In the genomic region with DNA sequence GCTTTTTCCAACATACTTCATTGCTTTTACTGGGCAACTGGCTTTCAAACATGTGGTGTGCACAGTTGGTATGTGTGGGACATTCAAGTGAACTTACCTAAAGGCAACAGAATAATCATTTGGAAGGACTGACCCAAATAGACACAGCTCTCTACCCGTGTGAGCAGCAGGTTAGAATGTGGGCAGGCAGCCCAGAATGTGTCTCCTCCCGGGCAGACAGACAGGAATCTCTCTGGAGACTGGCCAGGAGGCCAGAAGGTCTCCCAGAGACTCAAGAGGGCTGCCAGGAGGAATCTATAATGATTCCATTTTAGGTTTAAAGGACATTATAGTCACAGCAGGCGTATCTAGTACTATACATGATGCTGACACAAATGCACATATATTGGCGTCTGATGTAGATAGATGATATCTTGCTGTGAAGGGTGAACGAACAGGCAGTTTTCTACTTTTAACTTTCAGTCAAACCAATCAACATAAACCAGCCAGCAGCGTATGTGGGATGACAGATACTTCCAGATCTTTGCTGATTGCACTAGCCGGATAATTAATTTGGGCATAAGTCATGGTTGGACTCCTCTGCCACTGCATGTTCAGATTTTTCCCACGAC, we compare ENCODE assay signal across 9 cellular contexts.
A peak's percentile ranks its signal among the peaks of the same experiment; 100 is the strongest.
DNase-seq lines count a peak whose midpoint lies in the region; ATAC-seq and TF ChIP-seq lines count a peak whose summit lies in the region.
"Had no signal": no experiment of that assay in that cellular context is flagged by ENCODE, and none has a peak within 500 bp of the region (broad histone marks: within the 10 kb centered on the region; RNA-seq: fewer than 3 reads in every experiment).

No MANE protein-coding gene starts in this region.

- CTCF ChIA-PET in activated naive CD4-positive, alpha-beta T cell treated with anti-CD3 and anti-CD28 coated beads, Interleukin-2, amount 10 ng/mL, durations not matched to agents 7 days and 5 days (lab: Charles Lee), result no interaction called here

- H3K27ac Mint-ChIP-seq in brain, result peak overlapping the region; percentile 8 to 72 (median 42)
- no peak overlapping the region for H3K27ac Mint-ChIP-seq in activated naive CD4-positive, alpha-beta T cell treated with anti-CD3 and anti-CD28 coated beads, Interleukin-2, amount 10 ng/mL, durations not matched to agents 7 days and 5 days

- H2AFZ ChIP-seq in Karpas-422 (ENCODE audit: low read length), result no peak overlapping the region

- H3K9me3 Mint-ChIP-seq in brain, result peaks cover 0 to 8% (median 0%) of the 10 kb centered on the region in 5 experiments
- H3K9me3 Mint-ChIP-seq in activated naive CD4-positive, alpha-beta T cell treated with anti-CD3 and anti-CD28 coated beads, Interleukin-2, amount 10 ng/mL, durations not matched to agents 7 days and 5 days, result peaks cover 2% of the 10 kb centered on the region

- no peak overlapping the region for H3K4me2 ChIP-seq in Karpas-422 (ENCODE audit: low read depth, low read length, poor library complexity, severe bottlenecking)

- no peak overlapping the region for H3K9ac ChIP-seq in Karpas-422 (ENCODE audit: low read length)

- H4K20me1 ChIP-seq in Karpas-422 (ENCODE audit: insufficient read depth, low read depth, low read length), result no peaks in the 10 kb centered on the region

- H3K27ac ChIP-seq in Karpas-422 (ENCODE audit: low read length) (no peak overlapping the region), Peyer's patch (no peak overlapping the region)

- H3K4me3 ChIP-seq in Karpas-422 (ENCODE audit: low read length), result no peak overlapping the region
- no peak overlapping the region for H3K4me3 ChIP-seq in Peyer's patch

- no peaks in the 10 kb centered on the region for H3K9me3 ChIP-seq in Karpas-422 (ENCODE audit: low read length)
- no peaks in the 10 kb centered on the region for H3K9me3 ChIP-seq in Peyer's patch

- H3K36me3 ChIP-seq in Karpas-422 (ENCODE audit: insufficient read depth, low read length) (no peaks in the 10 kb centered on the region), Peyer's patch (no peaks in the 10 kb centered on the region)

- H3K79me2 ChIP-seq in Karpas-422 (ENCODE audit: low read length), result no peaks in the 10 kb centered on the region

- TF ChIP-seq CTCF in brain (conservative IDR thresholded peaks at IDR 0.05) (no peak), Peyer's patch (IDR thresholded peaks at IDR 0.05) (no peak)

- no peaks in the 10 kb centered on the region for H3K4me1 ChIP-seq in Karpas-422 (ENCODE audit: low read length)
- H3K4me1 ChIP-seq in Peyer's patch, result peaks cover 0 to 15% (median 0%) of the 10 kb centered on the region in 4 donors

- no peaks in the 10 kb centered on the region for H3K36me3 Mint-ChIP-seq in brain
- H3K36me3 Mint-ChIP-seq in activated naive CD4-positive, alpha-beta T cell treated with anti-CD3 and anti-CD28 coated beads, Interleukin-2, amount 10 ng/mL, durations not matched to agents 7 days and 5 days, result no peaks in the 10 kb centered on the region

- peaks cover 39% of the 10 kb centered on the region for H3K4me1 Mint-ChIP-seq in brain
- no peaks in the 10 kb centered on the region for H3K4me1 Mint-ChIP-seq in activated naive CD4-positive, alpha-beta T cell treated with anti-CD3 and anti-CD28 coated beads, Interleukin-2, amount 10 ng/mL, durations not matched to agents 7 days and 5 days

- TF ChIP-seq POLR2A in Peyer's patch (IDR thresholded peaks at IDR 0.05), result no peak

- peak overlapping the region in 2 of 5 experiments; percentile 29 to 40 for H3K4me3 Mint-ChIP-seq in brain
- no peak overlapping the region for H3K4me3 Mint-ChIP-seq in activated naive CD4-positive, alpha-beta T cell treated with anti-CD3 and anti-CD28 coated beads, Interleukin-2, amount 10 ng/mL, durations not matched to agents 7 days and 5 days

- no peaks in the 10 kb centered on the region for H3K9me2 ChIP-seq in Karpas-422 (replicated peaks; ENCODE audit: insufficient read depth, low read length)

- no peaks in the 10 kb centered on the region for H3K27me3 Mint-ChIP-seq in brain
- no peaks in the 10 kb centered on the region for H3K27me3 Mint-ChIP-seq in activated naive CD4-positive, alpha-beta T cell treated with anti-CD3 and anti-CD28 coated beads, Interleukin-2, amount 10 ng/mL, durations not matched to agents 7 days and 5 days

- peak; percentile 99 for ATAC-seq in left lobe of liver

- peak; percentile 47 for DNase-seq in AG08395 (ENCODE audit: low spot score)
- peak; percentile 96 for DNase-seq in M059J (ENCODE audit: low read depth)
- peak; percentile 95 for DNase-seq in left lobe of liver (ENCODE audit: low spot score)
- no peak for DNase-seq in NK-92 (lab: John Stamatoyannopoulos, UW; ENCODE audit: unreplicated experiment)
- DNase-seq in activated naive CD4-positive, alpha-beta T cell treated with anti-CD3 and anti-CD28 coated beads, Interleukin-2, amount 10 ng/mL, durations not matched to agents 7 days and 5 days, result no peak
- DNase-seq in Karpas-422, result no peak
- DNase-seq in Peyer's patch, result no peak
- DNase-seq: activated CD4-positive, alpha-beta T cell treated with anti-CD3 and anti-CD28 coated beads, Interleukin-2, amount 50 U/mL, for 4 hours had no signal

- H3K27me3 ChIP-seq in Karpas-422 (ENCODE audit: low read length) (no peaks in the 10 kb centered on the region), Peyer's patch (no peaks in the 10 kb centered on the region)

Comparison
In these comparisons a context has a peak if more than half of its experiments do, and no peak if none do; other contexts are left out.
1. DNase-seq: peak in AG08395 (single experiment), M059J (single experiment) and left lobe of liver (single experiment); none in NK-92 (single experiment), activated naive CD4-positive, alpha-beta T cell treated with anti-CD3 and anti-CD28 coated beads, Interleukin-2, amount 10 ng/mL, durations not matched to agents 7 days and 5 days (single experiment), Karpas-422 (single experiment) and Peyer's patch (0 of 3).